Comparison of ENCODE assay signal across 9 cellular contexts in genomic region chr1:198651685-198652400, GRCh38. TPM values are rescaled to one million over a fixed set of nuclear protein-coding genes. Genes with fewer than 3 reads are reported as not detected.
DNase-seq lines count a peak whose midpoint lies in the region; ATAC-seq, FAIRE-seq and TF ChIP-seq lines count a peak whose summit lies in the region.
"Had no signal": no experiment of that assay in that cellular context is flagged by ENCODE, and none has a peak within 500 bp of the region (broad histone marks: within the 10 kb centered on the region; RNA-seq: fewer than 3 reads in every experiment).

No MANE protein-coding gene starts in this region.

- intact Hi-C loops in CD8-positive, alpha-beta T cell (cut with DNase I, micrococcal nuclease) = loop anchor here in 1 of 2 experiments (1.0 to 2.0 kb wide), 2 partner anchors 9 to 13 kb away; no protein-coding TSS in a partner anchor
- intact Hi-C loops in activated T-helper 1 cell treated with anti-CD3 and anti-CD28 coated beads, Interleukin-12 subunit alpha, Interleukin-12 subunit beta, Interleukin-2, Interleukin-4 antibody, amounts not matched to agents 30 ng/mL and 10 ng/mL and 1 ng/mL, durations not matched to agents 14 hours and 24 hours and 36 hours (cut with micrococcal nuclease) = loop anchor here (1.0 kb wide), 1 partner anchor 34 kb away; no protein-coding TSS in a partner anchor
- intact Hi-C loops in gastrocnemius medialis (cut with DNase I; ENCODE audit: low total_unique reads) = no loop called here

- no peaks in the 10 kb centered on the region for H3K9me3 ChIP-seq in CD8-positive, alpha-beta T cell (ENCODE audit: low read length)
- H3K9me3 ChIP-seq in gastrocnemius medialis = no peaks in the 10 kb centered on the region
- H3K9me3 ChIP-seq: breast epithelium had no signal

- TF ChIP-seq POLR2A in gastrocnemius medialis (IDR thresholded peaks at IDR 0.05) = no peak

- no peak for TF ChIP-seq CTCF in CD8-positive, alpha-beta T cell (IDR thresholded peaks at IDR 0.05)
- no peak for TF ChIP-seq CTCF in gastrocnemius medialis (IDR thresholded peaks at IDR 0.05 in 4 of 5, conservative IDR thresholded peaks at IDR 0.05 in 1 of 5)
- no peak for TF ChIP-seq CTCF in foreskin keratinocyte (conservative IDR thresholded peaks at IDR 0.05)

- H3K27ac ChIP-seq in CD8-positive, alpha-beta T cell (ENCODE audit: low read depth, low read length) = peak overlapping the region; percentile 41
- H3K27ac ChIP-seq in gastrocnemius medialis (no peak overlapping the region), foreskin keratinocyte (no peak overlapping the region)
- H3K27ac ChIP-seq: breast epithelium had no signal

- H3K27me3 ChIP-seq in CD8-positive, alpha-beta T cell (ENCODE audit: insufficient read depth, low read length) = no peaks in the 10 kb centered on the region
- H3K27me3 ChIP-seq in gastrocnemius medialis = no peaks in the 10 kb centered on the region
- H3K27me3 ChIP-seq in foreskin keratinocyte = no peaks in the 10 kb centered on the region
- H3K27me3 ChIP-seq: breast epithelium had no signal

- no peaks in the 10 kb centered on the region for H3K27me3 Mint-ChIP-seq in CD8-positive, alpha-beta T cell (ENCODE audit: low read depth)
- no peaks in the 10 kb centered on the region for H3K27me3 Mint-ChIP-seq in activated T-helper 1 cell treated with anti-CD3 and anti-CD28 coated beads, Interleukin-12 subunit alpha, Interleukin-12 subunit beta, Interleukin-2, Interleukin-4 antibody, amounts not matched to agents 30 ng/mL and 10 ng/mL and 1 ng/mL, durations not matched to agents 14 hours and 24 hours and 36 hours (ENCODE audit: insufficient read depth)

- in situ Hi-C loops in gastrocnemius medialis (cut with MboI; ENCODE audit: low sequenced_read_pairs in 4 of 4) = no loop called here

- H3K36me3 Mint-ChIP-seq in CD8-positive, alpha-beta T cell = peaks cover 55% of the 10 kb centered on the region
- peaks cover 54% of the 10 kb centered on the region for H3K36me3 Mint-ChIP-seq in activated T-helper 1 cell treated with anti-CD3 and anti-CD28 coated beads, Interleukin-12 subunit alpha, Interleukin-12 subunit beta, Interleukin-2, Interleukin-4 antibody, amounts not matched to agents 30 ng/mL and 10 ng/mL and 1 ng/mL, durations not matched to agents 14 hours and 24 hours and 36 hours (ENCODE audit: low read depth)

- peak overlapping the region; percentile 29 for H3K4me3 ChIP-seq in CD8-positive, alpha-beta T cell (ENCODE audit: low read depth, low read length)
- H3K4me3 ChIP-seq in gastrocnemius medialis = no peak overlapping the region
- H3K4me3 ChIP-seq: breast epithelium had no signal

- FAIRE-seq in GM19239 (lab: Jason Lieb, UNC) = no peak

- H3K9me3 Mint-ChIP-seq in CD8-positive, alpha-beta T cell = no peaks in the 10 kb centered on the region
- no peaks in the 10 kb centered on the region for H3K9me3 Mint-ChIP-seq in activated T-helper 1 cell treated with anti-CD3 and anti-CD28 coated beads, Interleukin-12 subunit alpha, Interleukin-12 subunit beta, Interleukin-2, Interleukin-4 antibody, amounts not matched to agents 30 ng/mL and 10 ng/mL and 1 ng/mL, durations not matched to agents 14 hours and 24 hours and 36 hours

- H3K4me3 Mint-ChIP-seq in CD8-positive, alpha-beta T cell = peak overlapping the region; percentile 75
- peak overlapping the region; percentile 77 for H3K4me3 Mint-ChIP-seq in activated T-helper 1 cell treated with anti-CD3 and anti-CD28 coated beads, Interleukin-12 subunit alpha, Interleukin-12 subunit beta, Interleukin-2, Interleukin-4 antibody, amounts not matched to agents 30 ng/mL and 10 ng/mL and 1 ng/mL, durations not matched to agents 14 hours and 24 hours and 36 hours

- H3K36me3 ChIP-seq in CD8-positive, alpha-beta T cell (ENCODE audit: insufficient read depth, low read length) = no peaks in the 10 kb centered on the region
- no peaks in the 10 kb centered on the region for H3K36me3 ChIP-seq in gastrocnemius medialis
- H3K36me3 ChIP-seq: breast epithelium had no signal

- CTCF ChIA-PET in CD8-positive, alpha-beta T cell (lab: Charles Lee) = interaction anchor here (1.2 to 3.1 kb wide), 6 partner anchors 17 to 131 kb away, joined by 3 to 14 read pairs (median 4); no protein-coding TSS in a partner anchor

- peak; percentile 13 for ATAC-seq in CD8-positive, alpha-beta T cell
- ATAC-seq in GM19043 (IDR thresholded peaks at IDR 0.05; ENCODE audit: low read depth, unreplicated experiment) (peak; percentile 37), HG03342 (IDR thresholded peaks at IDR 0.05; ENCODE audit: unreplicated experiment) (peak; percentile 55), gastrocnemius medialis (no peak), foreskin keratinocyte (no peak)

- peaks cover 78% of the 10 kb centered on the region for H3K4me1 ChIP-seq in CD8-positive, alpha-beta T cell (ENCODE audit: insufficient read depth, low read length)
- no peaks in the 10 kb centered on the region for H3K4me1 ChIP-seq in gastrocnemius medialis
- H3K4me1 ChIP-seq in foreskin keratinocyte = no peaks in the 10 kb centered on the region
- H3K4me1 ChIP-seq: breast epithelium had no signal

- H3K4me1 Mint-ChIP-seq in CD8-positive, alpha-beta T cell (ENCODE audit: low read depth) = peaks cover 73% of the 10 kb centered on the region
- H3K4me1 Mint-ChIP-seq in activated T-helper 1 cell treated with anti-CD3 and anti-CD28 coated beads, Interleukin-12 subunit alpha, Interleukin-12 subunit beta, Interleukin-2, Interleukin-4 antibody, amounts not matched to agents 30 ng/mL and 10 ng/mL and 1 ng/mL, durations not matched to agents 14 hours and 24 hours and 36 hours (ENCODE audit: low read depth) = peaks cover 77% of the 10 kb centered on the region

- H3K27ac Mint-ChIP-seq in CD8-positive, alpha-beta T cell = peak overlapping the region; percentile 95
- H3K27ac Mint-ChIP-seq in activated T-helper 1 cell treated with anti-CD3 and anti-CD28 coated beads, Interleukin-12 subunit alpha, Interleukin-12 subunit beta, Interleukin-2, Interleukin-4 antibody, amounts not matched to agents 30 ng/mL and 10 ng/mL and 1 ng/mL, durations not matched to agents 14 hours and 24 hours and 36 hours = peak overlapping the region; percentile 86

- POLR2A ChIA-PET in CD8-positive, alpha-beta T cell (lab: Charles Lee) = interaction anchor here (1.2 to 8.2 kb wide), 4 partner anchors 12 to 126 kb away, joined by 3 to 66 read pairs (median 24); no protein-coding TSS in a partner anchor

- DNase-seq in CD8-positive, alpha-beta T cell = no peak
- DNase-seq in activated T-helper 1 cell treated with anti-CD3 and anti-CD28 coated beads, Interleukin-12 subunit alpha, Interleukin-12 subunit beta, Interleukin-2, Interleukin-4 antibody, amounts not matched to agents 30 ng/mL and 10 ng/mL and 1 ng/mL, durations not matched to agents 14 hours and 24 hours and 36 hours (ENCODE audit: low spot score) = no peak
- DNase-seq in mucosa of gallbladder (ENCODE audit: low spot score) (no peak), gastrocnemius medialis (no peak), foreskin keratinocyte (no peak), GM19239 (ENCODE audit: insufficient read length, low spot score) (no peak)

RNA-seq across cellular contexts. Expression of gene PTPRC, which starts 13.0 kb away (rescaled TPM):
- 100 to 1,000 TPM; 603 to 634 TPM for total RNA-seq in CD8-positive, alpha-beta T cell
- total RNA-seq in activated T-helper 1 cell treated with anti-CD3 and anti-CD28 coated beads, Interleukin-12 subunit alpha, Interleukin-12 subunit beta, Interleukin-2, Interleukin-4 antibody, amounts not matched to agents 30 ng/mL and 10 ng/mL and 1 ng/mL, durations not matched to agents 14 hours and 24 hours and 36 hours = 512 and 516 TPM in 2 replicates
- 29.8 TPM for total RNA-seq in mucosa of gallbladder
- 10 to 100 TPM in 1 of 4 donors, 1 to 10 TPM in 3; 1.7 to 10.4 (median 5.3) TPM for total RNA-seq in gastrocnemius medialis
- not detected in 2 replicates for total RNA-seq in foreskin keratinocyte
- not detected in 2 replicates for polyA plus RNA-seq in foreskin keratinocyte

Comparison
In these comparisons a context has a peak if more than half of its experiments do, and no peak if none do; other contexts are left out.
1. ATAC-seq: peak in CD8-positive, alpha-beta T cell (single experiment), GM19043 (single experiment) and HG03342 (single experiment); none in gastrocnemius medialis (0 of 2) and foreskin keratinocyte (single experiment).
2. RNA of gene PTPRC, which starts 13.0 kb away (total RNA-seq): 603 to 634 TPM in CD8-positive, alpha-beta T cell and 512 to 516 TPM in activated T-helper 1 cell treated with anti-CD3 and anti-CD28 coated beads, Interleukin-12 subunit alpha, Interleukin-12 subunit beta, Interleukin-2, Interleukin-4 antibody, amounts not matched to agents 30 ng/mL and 10 ng/mL and 1 ng/mL, durations not matched to agents 14 hours and 24 hours and 36 hours; 29.8 TPM in mucosa of gallbladder (single experiment), 1.7 to 10.4 TPM in gastrocnemius medialis and not detected in foreskin keratinocyte; every median in the first group is over 10 times any median in the second.